ENCODE assay signal across 1 cellular context in genomic region chr16:75378616-75379015, GRCh38.
TF ChIP-seq lines count a peak whose summit lies in the region.

No MANE protein-coding gene starts in this region.

TF ChIP-seq in SK-N-SH, 30 proteins besides CTCF, POLR2A, EP300 and RAD21 (continued from another document):
- TF ChIP-seq RCOR1 (IDR thresholded peaks at IDR 0.05; ENCODE audit: low read length), result no peak
- no peak for TF ChIP-seq MEF2A (IDR thresholded peaks at IDR 0.05; ENCODE audit: borderline replicate concordance, low read depth)
- no peak for TF ChIP-seq GATA2 (CRISPR knock-in tag; IDR thresholded peaks at IDR 0.05)
- TF ChIP-seq NFIC (IDR thresholded peaks at IDR 0.05; ENCODE audit: borderline replicate concordance), result no peak
- no peak for TF ChIP-seq PBX3 (IDR thresholded peaks at IDR 0.05)
